Comparison of ENCODE assay signal across 34 cellular contexts in the genomic region with DNA sequence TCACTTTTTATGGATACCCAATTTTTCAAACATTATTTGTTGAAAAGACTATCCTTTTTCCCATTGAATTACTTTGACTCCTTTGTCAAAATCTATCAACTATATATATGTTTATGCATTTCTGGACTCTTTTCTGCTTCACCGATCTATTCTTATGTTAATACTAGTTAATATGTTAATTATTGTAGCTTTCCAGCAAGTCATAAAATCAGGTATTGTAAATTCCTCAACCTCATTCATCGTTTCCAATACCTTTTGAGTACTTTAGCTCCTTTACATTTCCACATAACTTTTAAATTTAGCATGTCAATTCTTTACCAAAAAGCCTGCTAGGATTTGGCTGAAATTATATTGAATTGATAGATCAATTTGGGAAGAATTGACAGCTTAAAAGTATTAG.
"Had no signal": no experiment of that assay in that cellular context is flagged by ENCODE, and none has a peak within 500 bp of the region (broad histone marks: within the 10 kb centered on the region; RNA-seq: fewer than 3 reads in every experiment).

No MANE protein-coding gene starts in this region.

- H3K36me3 ChIP-seq: MG63 had no signal

- H3K27me3 ChIP-seq: MG63 had no signal

- DNase-seq: Karpas-422, Kasumi-1, MG63, MM.1S, MV-4-11, NCI-H1048, NCI-H1092, NCI-H1092 treated with DMSO at 0.1 percent for 48 hours, NCI-H1105, NCI-H1105 treated with DMSO at 0.1 percent for 48 hours, NCI-H1417, NCI-H1417 treated with DMSO at 0.1 percent for 48 hours, NCI-H1436, NCI-H1436 treated with DMSO at 0.1 percent for 48 hours, NCI-H146, NCI-H1694, NCI-H1694 treated with DMSO at 0.1 percent for 48 hours, NCI-H187, NCI-H187 treated with DMSO at 0.1 percent for 48 hours, NCI-H1930, NCI-H2029, NCI-H2029 treated with DMSO at 0.1 percent for 48 hours, NCI-H2081, NCI-H2081 treated with DMSO at 0.1 percent for 48 hours, NCI-H2107, NCI-H2171, NCI-H2171 treated with DMSO at 0.1 percent for 48 hours, NCI-H2227 treated with DMSO at 0.1 percent for 48 hours, NCI-H226, NCI-H345, NCI-H446, NCI-H446 treated with DMSO at 0.1 percent for 48 hours, NCI-H510A, NCI-H510A treated with DMSO at 0.1 percent for 48 hours had no signal

- H3K4me3 ChIP-seq: MG63 had no signal
